In genomic region chr7:154503962-154504550, GRCh38 we compare ENCODE assay signal across 9 cellular contexts.
DNase-seq lines count a peak whose midpoint lies in the region; ATAC-seq, FAIRE-seq and TF ChIP-seq lines count a peak whose summit lies in the region.
"Had no signal": no experiment of that assay in that cellular context is flagged by ENCODE, and none has a peak within 500 bp of the region (broad histone marks: within the 10 kb centered on the region; RNA-seq: fewer than 3 reads in every experiment).

No MANE protein-coding gene starts in this region.

- no peak overlapping the region for H3K4me2 ChIP-seq in A549
- no peak overlapping the region for H3K4me2 ChIP-seq in astrocyte (ENCODE audit: low read length)

- no peaks in the 10 kb centered on the region for H3K79me2 ChIP-seq in astrocyte (ENCODE audit: insufficient read depth, low read length)

- intact Hi-C loops in natural killer cell (cut with micrococcal nuclease), result no loop called here

- H3K36me3 ChIP-seq in astrocyte (ENCODE audit: insufficient read depth, low read length), result no peaks in the 10 kb centered on the region

- peak; percentile 48 to 51; a peak in 2 of 5 replicates for TF ChIP-seq RAD21 in A549 (conservative IDR thresholded peaks at IDR 0.05 in 1 of 2, IDR thresholded peaks at IDR 0.05 in 1 of 2)

- no peak for TF ChIP-seq EP300 in A549 (IDR thresholded peaks at IDR 0.05)

- peaks cover 3% of the 10 kb centered on the region; the same call in 1 of the 3 replicates for H3K9me3 ChIP-seq in A549
- no peaks in the 10 kb centered on the region for H3K9me3 ChIP-seq in astrocyte (ENCODE audit: insufficient read depth, low read depth, low read length)

- no peaks in the 10 kb centered on the region for H4K20me1 ChIP-seq in astrocyte (ENCODE audit: insufficient read depth, low read length)

- no peak for TF ChIP-seq POLR2A in A549 (IDR thresholded peaks at IDR 0.05; ENCODE audit: low read length)

- FAIRE-seq in A549 (lab: Jason Lieb, UNC) (no peak), astrocyte (lab: Jason Lieb, UNC) (no peak)

- TF ChIP-seq CTCF in A549 (IDR thresholded peaks at IDR 0.05), result peak; percentile 58
- TF ChIP-seq CTCF in GM13977 (IDR thresholded peaks at IDR 0.05; ENCODE audit: extremely low read depth, insufficient read depth, missing control alignments), result peak; percentile 52
- TF ChIP-seq CTCF in astrocyte (IDR thresholded peaks at IDR 0.05; ENCODE audit: insufficient read depth, low read depth, low read length), result peak; percentile 60
- no peak for TF ChIP-seq CTCF in natural killer cell (IDR thresholded peaks at IDR 0.05)

- H3K4me3 ChIP-seq in A549 (no peak overlapping the region), astrocyte (ENCODE audit: insufficient read depth, low read depth, low read length) (no peak overlapping the region)

- no peak overlapping the region for H2AFZ ChIP-seq in astrocyte (ENCODE audit: low read depth, low read length)

- H3K4me3 Mint-ChIP-seq in astrocyte (ENCODE audit: unreplicated experiment) (no peak overlapping the region), natural killer cell (no peak overlapping the region)
- H3K4me3 Mint-ChIP-seq: activated naive CD4-positive, alpha-beta T cell treated with anti-CD3 and anti-CD28 coated beads, Interleukin-2, amount 50 U/mL, for 24 hours had no signal

- CTCF ChIA-PET in A549 (lab: Yijun Ruan, JAX), result interaction anchor here (1.2 to 2.6 kb wide), 6 partner anchors 10 to 556 kb away, joined by 3 to 13 read pairs (median 4); no protein-coding TSS in a partner anchor

- no peak overlapping the region for H3K9ac ChIP-seq in astrocyte (ENCODE audit: low read length)

- H3K27me3 Mint-ChIP-seq in astrocyte (ENCODE audit: low read depth, unreplicated experiment) (no peaks in the 10 kb centered on the region), natural killer cell (ENCODE audit: low read depth in 2 of 2) (no peaks in the 10 kb centered on the region)
- H3K27me3 Mint-ChIP-seq: activated naive CD4-positive, alpha-beta T cell treated with anti-CD3 and anti-CD28 coated beads, Interleukin-2, amount 50 U/mL, for 24 hours had no signal

- POLR2A ChIA-PET in A549 (lab: Yijun Ruan, JAX), result no interaction called here

- DNase-seq in A549 (ENCODE audit: low read depth in 1 of 2, low spot score in 1 of 2) (peak; percentile 22 to 41), GM13977 (ENCODE audit: low spot score) (peak; percentile 23), NCI-H146 (lab: John Stamatoyannopoulos, UW) (peak; percentile 49), astrocyte (ENCODE audit: low read depth) (peak; percentile 10), kidney tubule cell (ENCODE audit: low spot score) (peak; percentile 55), amniotic stem cell (lab: John Stamatoyannopoulos, UW) (no peak), natural killer cell (no peak)
- DNase-seq in activated CD4-positive, alpha-beta T cell treated with anti-CD3 and anti-CD28 coated beads for 48 hours, result no peak

- no peaks in the 10 kb centered on the region for H3K36me3 Mint-ChIP-seq in astrocyte (ENCODE audit: low read depth, unreplicated experiment)
- H3K36me3 Mint-ChIP-seq in natural killer cell, result no peaks in the 10 kb centered on the region
- H3K36me3 Mint-ChIP-seq: activated naive CD4-positive, alpha-beta T cell treated with anti-CD3 and anti-CD28 coated beads, Interleukin-2, amount 50 U/mL, for 24 hours had no signal

- in situ Hi-C loops in GM13977 (cut with MboI; ENCODE audit: low pct_unique_long_range_greater_than_20kb, low sequenced_read_pairs, unreplicated experiment), result no loop called here

- H3K27ac Mint-ChIP-seq in astrocyte (ENCODE audit: unreplicated experiment) (no peak overlapping the region), natural killer cell (no peak overlapping the region)
- H3K27ac Mint-ChIP-seq: activated naive CD4-positive, alpha-beta T cell treated with anti-CD3 and anti-CD28 coated beads, Interleukin-2, amount 50 U/mL, for 24 hours had no signal

- H3K4me1 ChIP-seq in A549 (no peaks in the 10 kb centered on the region), astrocyte (ENCODE audit: insufficient read depth, low read length) (no peaks in the 10 kb centered on the region)

- 43% methylated on average over 5 of the region's 5 CpGs for WGBS in A549 (ENCODE audit: missing lambda C conversion rate)

- H3K27me3 ChIP-seq in astrocyte (ENCODE audit: insufficient read depth, low read length), result no peaks in the 10 kb centered on the region

- ATAC-seq in A549, result peak in 1 of 2 experiments; percentile 48; a peak in 2 of 6 replicates
- ATAC-seq in natural killer cell, result no peak

- no peak overlapping the region for H3K27ac ChIP-seq in A549
- no peak overlapping the region for H3K27ac ChIP-seq in astrocyte (ENCODE audit: low read depth, low read length)

- H3K4me1 Mint-ChIP-seq in astrocyte (ENCODE audit: low read depth, unreplicated experiment) (peaks cover 6% of the 10 kb centered on the region), natural killer cell (no peaks in the 10 kb centered on the region)
- H3K4me1 Mint-ChIP-seq: activated naive CD4-positive, alpha-beta T cell treated with anti-CD3 and anti-CD28 coated beads, Interleukin-2, amount 50 U/mL, for 24 hours had no signal

- peaks cover 9% of the 10 kb centered on the region for H3K9me3 Mint-ChIP-seq in astrocyte (ENCODE audit: unreplicated experiment)
- peaks cover 2 to 4% of the 10 kb centered on the region in 2 donors for H3K9me3 Mint-ChIP-seq in natural killer cell
- H3K9me3 Mint-ChIP-seq: activated naive CD4-positive, alpha-beta T cell treated with anti-CD3 and anti-CD28 coated beads, Interleukin-2, amount 50 U/mL, for 24 hours had no signal

TF ChIP-seq in A549, 52 proteins besides CTCF, POLR2A, EP300 and RAD21:
- TF ChIP-seq SMC3 (IDR thresholded peaks at IDR 0.05) (peak; percentile 38; the same call in 2 of the 3 replicates), CHD2 (IDR thresholded peaks at IDR 0.05; ENCODE audit: low read length, partially characterized antibody) (no peak), CHD4 (IDR thresholded peaks at IDR 0.05; ENCODE audit: borderline replicate concordance) (no peak)
- TF ChIP-seq, protein P1, sequence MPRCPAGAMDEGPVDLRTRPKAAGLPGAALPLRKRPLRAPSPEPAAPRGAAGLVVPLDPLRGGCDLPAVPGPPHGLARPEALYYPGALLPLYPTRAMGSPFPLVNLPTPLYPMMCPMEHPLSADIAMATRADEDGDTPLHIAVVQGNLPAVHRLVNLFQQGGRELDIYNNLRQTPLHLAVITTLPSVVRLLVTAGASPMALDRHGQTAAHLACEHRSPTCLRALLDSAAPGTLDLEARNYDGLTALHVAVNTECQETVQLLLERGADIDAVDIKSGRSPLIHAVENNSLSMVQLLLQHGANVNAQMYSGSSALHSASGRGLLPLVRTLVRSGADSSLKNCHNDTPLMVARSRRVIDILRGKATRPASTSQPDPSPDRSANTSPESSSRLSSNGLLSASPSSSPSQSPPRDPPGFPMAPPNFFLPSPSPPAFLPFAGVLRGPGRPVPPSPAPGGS (IDR thresholded peaks at IDR 0.05), result no peak
TF ChIP-seq in A549: peak in this region for 1.

Comparison
In these comparisons a context has a peak if more than half of its experiments do, and no peak if none do; other contexts are left out.
1. DNase-seq: peak in A549 (2 of 2), GM13977 (single experiment), NCI-H146 (single experiment), astrocyte (single experiment) and kidney tubule cell (single experiment); none in amniotic stem cell (single experiment), activated CD4-positive, alpha-beta T cell treated with anti-CD3 and anti-CD28 coated beads for 48 hours (single experiment) and natural killer cell (single experiment).